Comparison of ENCODE assay signal across 1 cellular context in the genomic region with DNA sequence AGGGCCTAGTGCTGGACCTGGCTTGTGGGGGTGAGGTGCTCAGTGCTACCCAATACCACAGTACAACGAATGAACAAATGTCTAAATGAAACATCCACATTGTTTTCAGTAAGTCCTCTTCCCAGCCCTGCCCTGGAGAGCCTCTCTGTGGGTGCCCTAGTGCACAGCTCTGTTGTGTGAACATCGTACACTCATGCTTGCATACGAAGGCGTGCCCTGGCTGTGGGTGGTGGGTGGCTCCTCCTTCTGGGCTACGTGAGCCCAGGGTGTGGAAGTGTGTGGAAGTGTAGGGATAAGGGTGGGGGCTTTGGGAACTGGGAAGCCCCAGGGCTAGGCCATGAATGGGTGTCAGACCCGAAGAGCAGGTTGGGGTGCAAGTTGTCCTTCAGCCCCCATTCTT.
TF ChIP-seq lines count a peak whose summit lies in the region.

No MANE protein-coding gene starts in this region.

TF ChIP-seq in K562, 482 proteins besides CTCF, POLR2A, EP300 and RAD21:
- no peak for TF ChIP-seq SUPT5H (IDR thresholded peaks at IDR 0.05)
- no peak for TF ChIP-seq MCM3 (IDR thresholded peaks at IDR 0.05)
- TF ChIP-seq ZNF764 (CRISPR knock-in tag; IDR thresholded peaks at IDR 0.05; ENCODE audit: low read depth), result no peak
- TF ChIP-seq, protein P1, sequence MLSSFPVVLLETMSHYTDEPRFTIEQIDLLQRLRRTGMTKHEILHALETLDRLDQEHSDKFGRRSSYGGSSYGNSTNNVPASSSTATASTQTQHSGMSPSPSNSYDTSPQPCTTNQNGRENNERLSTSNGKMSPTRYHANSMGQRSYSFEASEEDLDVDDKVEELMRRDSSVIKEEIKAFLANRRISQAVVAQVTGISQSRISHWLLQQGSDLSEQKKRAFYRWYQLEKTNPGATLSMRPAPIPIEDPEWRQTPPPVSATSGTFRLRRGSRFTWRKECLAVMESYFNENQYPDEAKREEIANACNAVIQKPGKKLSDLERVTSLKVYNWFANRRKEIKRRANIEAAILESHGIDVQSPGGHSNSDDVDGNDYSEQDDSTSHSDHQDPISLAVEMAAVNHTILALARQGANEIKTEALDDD (IDR thresholded peaks at IDR 0.05), result no peak
- TF ChIP-seq, protein P2, sequence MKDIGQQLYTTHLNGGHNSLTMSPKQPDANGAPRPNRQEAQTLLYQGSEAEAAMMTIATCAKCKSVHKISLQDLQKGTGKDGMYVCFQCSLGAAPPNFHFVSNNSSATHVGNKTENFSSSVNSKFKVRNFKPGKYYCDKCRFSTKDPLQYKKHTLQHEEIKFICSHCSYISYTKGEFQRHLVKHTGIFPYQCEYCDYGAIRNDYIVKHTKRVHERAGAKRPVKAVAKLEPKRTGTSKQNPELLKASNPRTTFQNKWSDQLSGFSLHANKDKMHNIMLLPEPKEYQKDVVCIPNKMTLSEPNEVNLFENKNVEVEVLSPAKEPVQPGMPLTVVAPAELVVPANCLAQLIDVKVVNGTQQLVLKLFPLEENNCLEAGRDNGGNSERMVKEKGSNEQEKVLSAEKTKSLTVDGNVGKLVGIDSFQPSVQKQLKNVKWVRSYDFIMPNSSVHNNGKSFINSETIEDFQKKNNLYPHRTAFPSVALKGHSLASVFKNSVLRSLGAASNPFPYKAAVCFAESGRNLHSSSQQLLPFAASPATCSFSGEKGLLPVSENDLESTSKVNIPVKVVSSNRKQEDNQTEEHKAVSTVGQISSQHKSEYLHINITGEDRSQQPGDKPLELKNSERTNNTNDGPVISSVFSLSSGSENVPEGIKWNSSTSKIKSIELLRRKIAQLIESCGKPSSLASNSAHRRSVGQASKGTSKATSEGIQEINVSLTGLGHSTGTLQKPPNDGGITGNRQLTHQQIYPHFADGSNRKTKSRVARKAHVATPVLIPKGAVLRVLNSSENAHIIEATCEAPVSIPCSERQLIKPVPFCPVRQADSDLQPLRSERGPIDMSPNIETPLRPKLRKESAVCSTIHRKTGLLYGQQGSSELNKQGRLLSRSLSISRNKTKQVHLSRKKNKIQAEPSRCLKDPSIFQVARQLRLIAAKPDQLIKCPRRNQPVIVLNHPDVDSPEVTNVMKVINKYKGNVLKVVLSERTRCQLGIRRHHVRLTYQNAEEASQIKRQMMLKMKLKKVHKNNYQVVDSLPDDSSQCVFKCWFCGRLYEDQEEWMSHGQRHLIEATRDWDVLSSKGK (CRISPR knock-in tag; IDR thresholded peaks at IDR 0.05), result no peak
- no peak for TF ChIP-seq PHB2 (IDR thresholded peaks at IDR 0.05; ENCODE audit: low read depth)
- TF ChIP-seq NBN (IDR thresholded peaks at IDR 0.05; ENCODE audit: low read depth), result no peak
- no peak for TF ChIP-seq KLF1 (tag; IDR thresholded peaks at IDR 0.05)
- TF ChIP-seq, protein P3, sequence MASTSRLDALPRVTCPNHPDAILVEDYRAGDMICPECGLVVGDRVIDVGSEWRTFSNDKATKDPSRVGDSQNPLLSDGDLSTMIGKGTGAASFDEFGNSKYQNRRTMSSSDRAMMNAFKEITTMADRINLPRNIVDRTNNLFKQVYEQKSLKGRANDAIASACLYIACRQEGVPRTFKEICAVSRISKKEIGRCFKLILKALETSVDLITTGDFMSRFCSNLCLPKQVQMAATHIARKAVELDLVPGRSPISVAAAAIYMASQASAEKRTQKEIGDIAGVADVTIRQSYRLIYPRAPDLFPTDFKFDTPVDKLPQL (IDR thresholded peaks at IDR 0.05; ENCODE audit: extremely low read depth, insufficient read length), result no peak
- no peak for TF ChIP-seq JUNB (CRISPR knock-in tag; conservative IDR thresholded peaks at IDR 0.05)
- TF ChIP-seq, protein P4, sequence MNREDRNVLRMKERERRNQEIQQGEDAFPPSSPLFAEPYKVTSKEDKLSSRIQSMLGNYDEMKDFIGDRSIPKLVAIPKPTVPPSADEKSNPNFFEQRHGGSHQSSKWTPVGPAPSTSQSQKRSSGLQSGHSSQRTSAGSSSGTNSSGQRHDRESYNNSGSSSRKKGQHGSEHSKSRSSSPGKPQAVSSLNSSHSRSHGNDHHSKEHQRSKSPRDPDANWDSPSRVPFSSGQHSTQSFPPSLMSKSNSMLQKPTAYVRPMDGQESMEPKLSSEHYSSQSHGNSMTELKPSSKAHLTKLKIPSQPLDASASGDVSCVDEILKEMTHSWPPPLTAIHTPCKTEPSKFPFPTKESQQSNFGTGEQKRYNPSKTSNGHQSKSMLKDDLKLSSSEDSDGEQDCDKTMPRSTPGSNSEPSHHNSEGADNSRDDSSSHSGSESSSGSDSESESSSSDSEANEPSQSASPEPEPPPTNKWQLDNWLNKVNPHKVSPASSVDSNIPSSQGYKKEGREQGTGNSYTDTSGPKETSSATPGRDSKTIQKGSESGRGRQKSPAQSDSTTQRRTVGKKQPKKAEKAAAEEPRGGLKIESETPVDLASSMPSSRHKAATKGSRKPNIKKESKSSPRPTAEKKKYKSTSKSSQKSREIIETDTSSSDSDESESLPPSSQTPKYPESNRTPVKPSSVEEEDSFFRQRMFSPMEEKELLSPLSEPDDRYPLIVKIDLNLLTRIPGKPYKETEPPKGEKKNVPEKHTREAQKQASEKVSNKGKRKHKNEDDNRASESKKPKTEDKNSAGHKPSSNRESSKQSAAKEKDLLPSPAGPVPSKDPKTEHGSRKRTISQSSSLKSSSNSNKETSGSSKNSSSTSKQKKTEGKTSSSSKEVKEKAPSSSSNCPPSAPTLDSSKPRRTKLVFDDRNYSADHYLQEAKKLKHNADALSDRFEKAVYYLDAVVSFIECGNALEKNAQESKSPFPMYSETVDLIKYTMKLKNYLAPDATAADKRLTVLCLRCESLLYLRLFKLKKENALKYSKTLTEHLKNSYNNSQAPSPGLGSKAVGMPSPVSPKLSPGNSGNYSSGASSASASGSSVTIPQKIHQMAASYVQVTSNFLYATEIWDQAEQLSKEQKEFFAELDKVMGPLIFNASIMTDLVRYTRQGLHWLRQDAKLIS (CRISPR knock-in tag; IDR thresholded peaks at IDR 0.05), result no peak
- TF ChIP-seq TSC22D4 (tag; IDR thresholded peaks at IDR 0.05), result no peak
- TF ChIP-seq, protein P5, sequence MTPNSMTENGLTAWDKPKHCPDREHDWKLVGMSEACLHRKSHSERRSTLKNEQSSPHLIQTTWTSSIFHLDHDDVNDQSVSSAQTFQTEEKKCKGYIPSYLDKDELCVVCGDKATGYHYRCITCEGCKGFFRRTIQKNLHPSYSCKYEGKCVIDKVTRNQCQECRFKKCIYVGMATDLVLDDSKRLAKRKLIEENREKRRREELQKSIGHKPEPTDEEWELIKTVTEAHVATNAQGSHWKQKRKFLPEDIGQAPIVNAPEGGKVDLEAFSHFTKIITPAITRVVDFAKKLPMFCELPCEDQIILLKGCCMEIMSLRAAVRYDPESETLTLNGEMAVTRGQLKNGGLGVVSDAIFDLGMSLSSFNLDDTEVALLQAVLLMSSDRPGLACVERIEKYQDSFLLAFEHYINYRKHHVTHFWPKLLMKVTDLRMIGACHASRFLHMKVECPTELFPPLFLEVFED (CRISPR knock-in tag; conservative IDR thresholded peaks at IDR 0.05), result no peak
- no peak for TF ChIP-seq ZNF23 (CRISPR knock-in tag; IDR thresholded peaks at IDR 0.05)
- no peak for TF ChIP-seq RAD51 (IDR thresholded peaks at IDR 0.05; ENCODE audit: borderline replicate concordance, low read depth)
- TF ChIP-seq SNRNP70 (optimal IDR thresholded peaks at IDR 0.05; ENCODE audit: low read depth, low read length), result no peak
- no peak for TF ChIP-seq HCFC1 (IDR thresholded peaks at IDR 0.05; ENCODE audit: low read depth, low read length)
- TF ChIP-seq PRMT5 (CRISPR knock-in tag; IDR thresholded peaks at IDR 0.05), result no peak
- TF ChIP-seq CTBP1 (IDR thresholded peaks at IDR 0.05; ENCODE audit: borderline replicate concordance), result no peak
- TF ChIP-seq, protein P6, sequence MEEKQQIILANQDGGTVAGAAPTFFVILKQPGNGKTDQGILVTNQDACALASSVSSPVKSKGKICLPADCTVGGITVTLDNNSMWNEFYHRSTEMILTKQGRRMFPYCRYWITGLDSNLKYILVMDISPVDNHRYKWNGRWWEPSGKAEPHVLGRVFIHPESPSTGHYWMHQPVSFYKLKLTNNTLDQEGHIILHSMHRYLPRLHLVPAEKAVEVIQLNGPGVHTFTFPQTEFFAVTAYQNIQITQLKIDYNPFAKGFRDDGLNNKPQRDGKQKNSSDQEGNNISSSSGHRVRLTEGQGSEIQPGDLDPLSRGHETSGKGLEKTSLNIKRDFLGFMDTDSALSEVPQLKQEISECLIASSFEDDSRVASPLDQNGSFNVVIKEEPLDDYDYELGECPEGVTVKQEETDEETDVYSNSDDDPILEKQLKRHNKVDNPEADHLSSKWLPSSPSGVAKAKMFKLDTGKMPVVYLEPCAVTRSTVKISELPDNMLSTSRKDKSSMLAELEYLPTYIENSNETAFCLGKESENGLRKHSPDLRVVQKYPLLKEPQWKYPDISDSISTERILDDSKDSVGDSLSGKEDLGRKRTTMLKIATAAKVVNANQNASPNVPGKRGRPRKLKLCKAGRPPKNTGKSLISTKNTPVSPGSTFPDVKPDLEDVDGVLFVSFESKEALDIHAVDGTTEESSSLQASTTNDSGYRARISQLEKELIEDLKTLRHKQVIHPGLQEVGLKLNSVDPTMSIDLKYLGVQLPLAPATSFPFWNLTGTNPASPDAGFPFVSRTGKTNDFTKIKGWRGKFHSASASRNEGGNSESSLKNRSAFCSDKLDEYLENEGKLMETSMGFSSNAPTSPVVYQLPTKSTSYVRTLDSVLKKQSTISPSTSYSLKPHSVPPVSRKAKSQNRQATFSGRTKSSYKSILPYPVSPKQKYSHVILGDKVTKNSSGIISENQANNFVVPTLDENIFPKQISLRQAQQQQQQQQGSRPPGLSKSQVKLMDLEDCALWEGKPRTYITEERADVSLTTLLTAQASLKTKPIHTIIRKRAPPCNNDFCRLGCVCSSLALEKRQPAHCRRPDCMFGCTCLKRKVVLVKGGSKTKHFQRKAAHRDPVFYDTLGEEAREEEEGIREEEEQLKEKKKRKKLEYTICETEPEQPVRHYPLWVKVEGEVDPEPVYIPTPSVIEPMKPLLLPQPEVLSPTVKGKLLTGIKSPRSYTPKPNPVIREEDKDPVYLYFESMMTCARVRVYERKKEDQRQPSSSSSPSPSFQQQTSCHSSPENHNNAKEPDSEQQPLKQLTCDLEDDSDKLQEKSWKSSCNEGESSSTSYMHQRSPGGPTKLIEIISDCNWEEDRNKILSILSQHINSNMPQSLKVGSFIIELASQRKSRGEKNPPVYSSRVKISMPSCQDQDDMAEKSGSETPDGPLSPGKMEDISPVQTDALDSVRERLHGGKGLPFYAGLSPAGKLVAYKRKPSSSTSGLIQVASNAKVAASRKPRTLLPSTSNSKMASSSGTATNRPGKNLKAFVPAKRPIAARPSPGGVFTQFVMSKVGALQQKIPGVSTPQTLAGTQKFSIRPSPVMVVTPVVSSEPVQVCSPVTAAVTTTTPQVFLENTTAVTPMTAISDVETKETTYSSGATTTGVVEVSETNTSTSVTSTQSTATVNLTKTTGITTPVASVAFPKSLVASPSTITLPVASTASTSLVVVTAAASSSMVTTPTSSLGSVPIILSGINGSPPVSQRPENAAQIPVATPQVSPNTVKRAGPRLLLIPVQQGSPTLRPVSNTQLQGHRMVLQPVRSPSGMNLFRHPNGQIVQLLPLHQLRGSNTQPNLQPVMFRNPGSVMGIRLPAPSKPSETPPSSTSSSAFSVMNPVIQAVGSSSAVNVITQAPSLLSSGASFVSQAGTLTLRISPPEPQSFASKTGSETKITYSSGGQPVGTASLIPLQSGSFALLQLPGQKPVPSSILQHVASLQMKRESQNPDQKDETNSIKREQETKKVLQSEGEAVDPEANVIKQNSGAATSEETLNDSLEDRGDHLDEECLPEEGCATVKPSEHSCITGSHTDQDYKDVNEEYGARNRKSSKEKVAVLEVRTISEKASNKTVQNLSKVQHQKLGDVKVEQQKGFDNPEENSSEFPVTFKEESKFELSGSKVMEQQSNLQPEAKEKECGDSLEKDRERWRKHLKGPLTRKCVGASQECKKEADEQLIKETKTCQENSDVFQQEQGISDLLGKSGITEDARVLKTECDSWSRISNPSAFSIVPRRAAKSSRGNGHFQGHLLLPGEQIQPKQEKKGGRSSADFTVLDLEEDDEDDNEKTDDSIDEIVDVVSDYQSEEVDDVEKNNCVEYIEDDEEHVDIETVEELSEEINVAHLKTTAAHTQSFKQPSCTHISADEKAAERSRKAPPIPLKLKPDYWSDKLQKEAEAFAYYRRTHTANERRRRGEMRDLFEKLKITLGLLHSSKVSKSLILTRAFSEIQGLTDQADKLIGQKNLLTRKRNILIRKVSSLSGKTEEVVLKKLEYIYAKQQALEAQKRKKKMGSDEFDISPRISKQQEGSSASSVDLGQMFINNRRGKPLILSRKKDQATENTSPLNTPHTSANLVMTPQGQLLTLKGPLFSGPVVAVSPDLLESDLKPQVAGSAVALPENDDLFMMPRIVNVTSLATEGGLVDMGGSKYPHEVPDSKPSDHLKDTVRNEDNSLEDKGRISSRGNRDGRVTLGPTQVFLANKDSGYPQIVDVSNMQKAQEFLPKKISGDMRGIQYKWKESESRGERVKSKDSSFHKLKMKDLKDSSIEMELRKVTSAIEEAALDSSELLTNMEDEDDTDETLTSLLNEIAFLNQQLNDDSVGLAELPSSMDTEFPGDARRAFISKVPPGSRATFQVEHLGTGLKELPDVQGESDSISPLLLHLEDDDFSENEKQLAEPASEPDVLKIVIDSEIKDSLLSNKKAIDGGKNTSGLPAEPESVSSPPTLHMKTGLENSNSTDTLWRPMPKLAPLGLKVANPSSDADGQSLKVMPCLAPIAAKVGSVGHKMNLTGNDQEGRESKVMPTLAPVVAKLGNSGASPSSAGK (IDR thresholded peaks at IDR 0.05), result no peak
TF ChIP-seq in K562: peak in this region for 0.
